In the genomic region with DNA sequence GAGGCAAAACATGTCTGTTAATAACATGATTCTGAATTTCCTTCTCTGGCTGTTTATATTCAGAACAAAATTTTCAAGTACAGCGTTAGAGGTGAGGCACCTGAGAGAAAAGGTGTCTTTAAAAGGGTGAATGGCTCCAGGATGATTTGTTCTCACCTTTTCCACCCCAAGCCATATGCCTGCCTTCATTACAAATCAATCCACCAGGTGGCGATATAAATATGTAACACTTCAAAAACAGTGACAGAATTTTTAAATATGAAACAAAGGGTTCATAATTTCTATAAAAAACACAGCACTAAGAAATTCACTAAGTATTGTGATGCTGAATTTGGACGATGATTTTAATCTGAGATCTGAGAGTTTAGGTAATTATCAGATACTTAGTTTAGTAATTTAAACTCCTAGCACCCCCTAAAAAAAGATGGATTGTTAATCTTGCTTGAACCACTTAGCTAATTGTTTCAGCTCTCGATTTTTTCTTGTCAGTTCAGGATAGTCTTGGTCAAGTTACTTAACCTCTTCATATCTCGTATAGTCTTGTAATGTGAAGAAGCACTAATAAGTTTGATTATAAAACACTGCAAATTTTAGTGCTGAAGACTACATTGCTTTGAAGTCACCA, we compare ENCODE assay signal across 9 cellular contexts.
DNase-seq lines count a peak whose midpoint lies in the region; ATAC-seq and TF ChIP-seq lines count a peak whose summit lies in the region.
"Had no signal": no experiment of that assay in that cellular context is flagged by ENCODE, and none has a peak within 500 bp of the region (broad histone marks: within the 10 kb centered on the region; RNA-seq: fewer than 3 reads in every experiment).

No MANE protein-coding gene starts in this region.

- intact Hi-C loops in MCF 10A (cut with micrococcal nuclease) = loop anchor here (1.0 to 5.0 kb wide), 2 partner anchors 73 to 1482 kb away; no protein-coding TSS in a partner anchor

- no peak overlapping the region for H3K4me3 Mint-ChIP-seq in MCF 10A (ENCODE audit: unreplicated experiment)
- H3K4me3 Mint-ChIP-seq: activated naive CD8-positive, alpha-beta T cell had no signal

- H3K9me3 Mint-ChIP-seq in MCF 10A (ENCODE audit: unreplicated experiment) = no peaks in the 10 kb centered on the region

- H3K27ac Mint-ChIP-seq in MCF 10A (ENCODE audit: low read depth, unreplicated experiment) = no peak overlapping the region
- H3K27ac Mint-ChIP-seq: activated naive CD8-positive, alpha-beta T cell had no signal

- no peaks in the 10 kb centered on the region for H3K36me3 Mint-ChIP-seq in MCF 10A (ENCODE audit: insufficient read depth, unreplicated experiment)
- H3K36me3 Mint-ChIP-seq: activated naive CD8-positive, alpha-beta T cell had no signal

- peak; percentile 63 for TF ChIP-seq CTCF in MCF 10A (IDR thresholded peaks at IDR 0.05; ENCODE audit: unreplicated experiment)

- ATAC-seq in HG02840 (IDR thresholded peaks at IDR 0.05; ENCODE audit: low FRiP score, unreplicated experiment) = no peak

- POLR2A ChIA-PET in HEK293T (lab: Yijun Ruan, JAX) (no interaction called here), MCF 10A (lab: Yijun Ruan, JAX) (no interaction called here)

- peak; percentile 19 to 48 for DNase-seq in SHP77 (lab: John Stamatoyannopoulos, UW)
- DNase-seq in SHP77 treated with DMSO at 0.1 percent for 48 hours (lab: John Stamatoyannopoulos, UW) = no peak
- peak; percentile 16 for DNase-seq in HEK293T (ENCODE audit: extremely low spot score)
- peak; percentile 43 for DNase-seq in NCI-H1694 treated with DMSO at 0.1 percent for 48 hours (lab: John Stamatoyannopoulos, UW)
- peak; percentile 61 for DNase-seq in MCF 10A (ENCODE audit: unreplicated experiment)
- DNase-seq in medulla oblongata (ENCODE audit: extremely low spot score) = peak; percentile 30
- no peak for DNase-seq in SKM-1 (lab: John Stamatoyannopoulos, UW; ENCODE audit: unreplicated experiment)

- no TSS peak for BruUV-seq in MCF 10A (replicated peaks; lab: Mats Ljungman, UMichigan)

- CTCF ChIA-PET in HEK293T (lab: Yijun Ruan, JAX) (interaction anchor here (0.7 kb wide), 1 partner anchor 810 kb away, joined by 5 read pairs; no protein-coding TSS in a partner anchor), MCF 10A (lab: Yijun Ruan, JAX) (interaction anchor here (0.6 to 4.6 kb wide), 12 partner anchors 9 to 1482 kb away, joined by 3 to 41 read pairs (median 4); no protein-coding TSS in a partner anchor)

- H3K27me3 Mint-ChIP-seq in MCF 10A (ENCODE audit: insufficient read depth, unreplicated experiment) = peaks cover 89% of the 10 kb centered on the region
- H3K27me3 Mint-ChIP-seq: activated naive CD8-positive, alpha-beta T cell had no signal

- H3K4me1 Mint-ChIP-seq in MCF 10A (ENCODE audit: insufficient read depth, unreplicated experiment) = no peaks in the 10 kb centered on the region

TF ChIP-seq in HEK293T, 16 proteins besides CTCF, POLR2A, EP300 and RAD21:
- no peak for TF ChIP-seq BHLHE40 (IDR thresholded peaks at IDR 0.05; ENCODE audit: borderline replicate concordance)
- TF ChIP-seq ARNT (IDR thresholded peaks at IDR 0.05) = no peak
- no peak for TF ChIP-seq FOXA1 (IDR thresholded peaks at IDR 0.05)
- TF ChIP-seq TARDBP (IDR thresholded peaks at IDR 0.05) = no peak
- no peak for TF ChIP-seq LEF1 (IDR thresholded peaks at IDR 0.05; ENCODE audit: borderline replicate concordance)
- no peak for TF ChIP-seq ZNF384 (IDR thresholded peaks at IDR 0.05)
- TF ChIP-seq, protein P1, sequence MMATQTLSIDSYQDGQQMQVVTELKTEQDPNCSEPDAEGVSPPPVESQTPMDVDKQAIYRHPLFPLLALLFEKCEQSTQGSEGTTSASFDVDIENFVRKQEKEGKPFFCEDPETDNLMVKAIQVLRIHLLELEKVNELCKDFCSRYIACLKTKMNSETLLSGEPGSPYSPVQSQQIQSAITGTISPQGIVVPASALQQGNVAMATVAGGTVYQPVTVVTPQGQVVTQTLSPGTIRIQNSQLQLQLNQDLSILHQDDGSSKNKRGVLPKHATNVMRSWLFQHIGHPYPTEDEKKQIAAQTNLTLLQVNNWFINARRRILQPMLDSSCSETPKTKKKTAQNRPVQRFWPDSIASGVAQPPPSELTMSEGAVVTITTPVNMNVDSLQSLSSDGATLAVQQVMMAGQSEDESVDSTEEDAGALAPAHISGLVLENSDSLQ (IDR thresholded peaks at IDR 0.05) = no peak
- no peak for TF ChIP-seq SUZ12 (IDR thresholded peaks at IDR 0.05)
- TF ChIP-seq HDGF (IDR thresholded peaks at IDR 0.05; ENCODE audit: borderline replicate concordance) = no peak

Comparison
In these comparisons a context has a peak if more than half of its experiments do, and no peak if none do; other contexts are left out.
1. DNase-seq: peak in SHP77 (2 of 2), HEK293T (single experiment), NCI-H1694 treated with DMSO at 0.1 percent for 48 hours (single experiment), MCF 10A (single experiment) and medulla oblongata (single experiment); none in SHP77 treated with DMSO at 0.1 percent for 48 hours (single experiment) and SKM-1 (single experiment).